16 cellular contexts compared by ENCODE assay signal in the genomic region with DNA sequence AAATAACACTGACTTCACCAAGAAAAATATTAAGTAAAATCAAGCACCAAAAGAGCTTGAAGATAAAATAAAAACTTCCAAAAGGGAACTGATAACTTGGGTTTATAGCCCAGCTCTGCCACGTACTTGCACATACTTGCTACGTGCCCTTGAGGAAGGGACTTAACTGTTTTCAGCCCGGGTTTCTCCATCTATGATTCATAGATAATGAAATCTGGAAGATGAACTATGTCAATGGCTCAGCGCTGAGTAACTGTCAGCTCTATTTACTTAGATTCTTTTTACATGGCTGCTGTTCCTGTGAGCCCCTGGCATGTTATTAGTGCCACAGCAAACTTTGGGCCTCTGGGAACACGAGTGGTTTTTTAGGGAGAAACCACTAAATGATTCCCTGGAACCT.
A peak's percentile ranks its signal among the peaks of the same experiment; 100 is the strongest.
DNase-seq lines count a peak whose midpoint lies in the region; TF ChIP-seq lines count a peak whose summit lies in the region.
"Had no signal": no experiment of that assay in that cellular context is flagged by ENCODE, and none has a peak within 500 bp of the region (broad histone marks: within the 10 kb centered on the region; RNA-seq: fewer than 3 reads in every experiment).

No MANE protein-coding gene starts in this region.

- TF ChIP-seq CTCF in NB4 (IDR thresholded peaks at IDR 0.05; ENCODE audit: low read depth, low read length) (no peak), astrocyte of the spinal cord (IDR thresholded peaks at IDR 0.05; ENCODE audit: low read depth, low read length) (no peak), GM10248 (IDR thresholded peaks at IDR 0.05; ENCODE audit: control extremely low read depth, extremely low read depth, low read depth, missing control alignments) (no peak)

- DNase-seq in EL (peak; percentile 83), NB4 (ENCODE audit: low read depth) (peak; percentile 43), astrocyte of the spinal cord (ENCODE audit: low read depth, low spot score) (peak; percentile 11), iris pigment epithelial cell (ENCODE audit: low read depth) (peak; percentile 87), kidney glomerular epithelial cell (lab: John Stamatoyannopoulos, UW) (no peak), GM10248 (ENCODE audit: extremely low spot score) (no peak)
- no peak for DNase-seq in NK-92 treated with Interleukin-12 subunit alpha and Interleukin-12 subunit beta, amount 100 ng/mL, for 24 hours (lab: John Stamatoyannopoulos, UW)
- no peak for DNase-seq in effector CD8-positive, alpha-beta T cell (lab: John Stamatoyannopoulos, UW)
- DNase-seq: activated effector memory CD4-positive, alpha-beta T cell treated with anti-CD3 and anti-CD28 coated beads, Interleukin-2, amount 50 U/mL, for 16 hours; anterior cingulate cortex; KBM-7; left ventricle myocardium inferior; NCI-H1436 treated with DMSO at 0.1 percent for 48 hours; OCI-M1; T-helper 1 cell; uterus had no signal

- no peak for TF ChIP-seq POLR2A in NB4 (IDR thresholded peaks at IDR 0.05; ENCODE audit: extremely low read depth, insufficient read length)

- CTCF ChIA-PET in GM10248 (lab: Yijun Ruan, JAX), result interaction anchor here (1.2 to 2.2 kb wide), 3 partner anchors 9 to 18 kb away, joined by 4 to 9 read pairs (median 5); partner anchors contain the start of gene ZC3H13

- in situ Hi-C loops in astrocyte of the spinal cord (cut with HindIII; ENCODE audit: low sequenced_read_pairs), result no loop called here

- H3K4me3 ChIP-seq in NB4 (ENCODE audit: low read depth, low read length) (no peak overlapping the region), astrocyte of the spinal cord (ENCODE audit: low read depth, low read length) (no peak overlapping the region)
- H3K4me3 ChIP-seq: left ventricle myocardium inferior, uterus had no signal

- POLR2A ChIA-PET in GM10248 (lab: Yijun Ruan, JAX), result no interaction called here

Comparison
In these comparisons a context has a peak if more than half of its experiments do, and no peak if none do; other contexts are left out.
1. DNase-seq: peak in EL (single experiment), NB4 (single experiment), astrocyte of the spinal cord (single experiment) and iris pigment epithelial cell (single experiment); none in NK-92 treated with Interleukin-12 subunit alpha and Interleukin-12 subunit beta, amount 100 ng/mL, for 24 hours (single experiment), kidney glomerular epithelial cell (single experiment), GM10248 (single experiment) and effector CD8-positive, alpha-beta T cell (single experiment).